Comparison of ENCODE assay signal across 8 cellular contexts in genomic region chr10:124722812-124723783, GRCh38. TPM values are rescaled to one million over a fixed set of nuclear protein-coding genes. Genes with fewer than 3 reads are reported as not detected.
DNase-seq lines count a peak whose midpoint lies in the region; ATAC-seq and TF ChIP-seq lines count a peak whose summit lies in the region.

No MANE protein-coding gene starts in this region.

- peaks cover 24 to 99% (median 78%) of the 10 kb centered on the region in 4 donors for H3K4me1 Mint-ChIP-seq in CD4-positive, CD25-positive, alpha-beta regulatory T cell
- peaks cover 91% of the 10 kb centered on the region for H3K4me1 Mint-ChIP-seq in activated T-cell treated with anti-CD3 and anti-CD28 coated beads, Interleukin-2, amount 50 U/mL, for 24 hours (ENCODE audit: low read depth)

- H3K27me3 Mint-ChIP-seq in CD4-positive, CD25-positive, alpha-beta regulatory T cell, result peaks cover 6% of the 10 kb centered on the region
- H3K27me3 Mint-ChIP-seq in activated T-cell treated with anti-CD3 and anti-CD28 coated beads, Interleukin-2, amount 50 U/mL, for 24 hours, result no peaks in the 10 kb centered on the region

- no peaks in the 10 kb centered on the region for H3K36me3 ChIP-seq in CD4-positive, CD25-positive, alpha-beta regulatory T cell (ENCODE audit: control insufficient read depth, insufficient read depth, low read length)
- H3K36me3 ChIP-seq in left ventricle myocardium inferior, result no peaks in the 10 kb centered on the region

- H3K9me3 ChIP-seq in CD4-positive, CD25-positive, alpha-beta regulatory T cell (ENCODE audit: control insufficient read depth in 2 of 2, low read length in 2 of 2), result no peaks in the 10 kb centered on the region
- H3K9me3 ChIP-seq in left ventricle myocardium inferior (replicated peaks), result no peaks in the 10 kb centered on the region

- no peaks in the 10 kb centered on the region for H3K9me3 Mint-ChIP-seq in CD4-positive, CD25-positive, alpha-beta regulatory T cell
- H3K9me3 Mint-ChIP-seq in activated T-cell treated with anti-CD3 and anti-CD28 coated beads, Interleukin-2, amount 50 U/mL, for 24 hours, result no peaks in the 10 kb centered on the region

- intact Hi-C loops in left ventricle myocardium inferior (cut with micrococcal nuclease), result no loop called here

- TF ChIP-seq CTCF in left ventricle myocardium inferior (IDR thresholded peaks at IDR 0.05; ENCODE audit: borderline replicate concordance), result no peak

- H3K4me1 ChIP-seq in CD4-positive, CD25-positive, alpha-beta regulatory T cell (ENCODE audit: control insufficient read depth, insufficient read depth, low read length, poor library complexity, severe bottlenecking), result peaks cover 100% of the 10 kb centered on the region
- peaks cover 100% of the 10 kb centered on the region for H3K4me1 ChIP-seq in left ventricle myocardium inferior

- peak; percentile 33 to 74 (median 56) for DNase-seq in CD4-positive, CD25-positive, alpha-beta regulatory T cell
- DNase-seq in activated T-cell treated with anti-CD3 and anti-CD28 coated beads, Interleukin-2, amount 50 U/mL, for 24 hours, result peak; percentile 72
- DNase-seq in left ventricle myocardium inferior (peak; percentile 62), HK-2 (ENCODE audit: unreplicated experiment) (no peak), SHP77 (lab: John Stamatoyannopoulos, UW) (no peak)
- DNase-seq in stimulated activated CD4-positive, alpha-beta T cell treated with anti-CD3 and anti-CD28 coated beads, Interleukin-4, amount 100 ng/mL, for 48 hours (ENCODE audit: low read depth in 2 of 2), result peak; percentile 37 to 61

- H3K4me3 ChIP-seq in CD4-positive, CD25-positive, alpha-beta regulatory T cell (ENCODE audit: low read depth, low read length), result peak overlapping the region; percentile 63
- H3K4me3 ChIP-seq in left ventricle myocardium inferior, result peak overlapping the region; percentile 26

- H3K27me3 ChIP-seq in CD4-positive, CD25-positive, alpha-beta regulatory T cell (ENCODE audit: control insufficient read depth, insufficient read depth, low read length), result no peaks in the 10 kb centered on the region
- no peaks in the 10 kb centered on the region for H3K27me3 ChIP-seq in left ventricle myocardium inferior (ENCODE audit: low read depth)

- peak overlapping the region; percentile 97 for H3K27ac ChIP-seq in CD4-positive, CD25-positive, alpha-beta regulatory T cell (ENCODE audit: insufficient read depth, low read length, poor library complexity, severe bottlenecking)
- peak overlapping the region; percentile 91 for H3K27ac ChIP-seq in left ventricle myocardium inferior (replicated peaks)

- peak overlapping the region; percentile 97 to 99 (median 99) for H3K27ac Mint-ChIP-seq in CD4-positive, CD25-positive, alpha-beta regulatory T cell
- H3K27ac Mint-ChIP-seq in activated T-cell treated with anti-CD3 and anti-CD28 coated beads, Interleukin-2, amount 50 U/mL, for 24 hours, result peak overlapping the region; percentile 97

- ATAC-seq in CD4-positive, CD25-positive, alpha-beta regulatory T cell (ENCODE audit: low read depth in 2 of 2), result peak; percentile 7 to 15
- peak; percentile 57 for ATAC-seq in GM19467 (IDR thresholded peaks at IDR 0.05; ENCODE audit: unreplicated experiment)
- ATAC-seq in HG03521 (IDR thresholded peaks at IDR 0.05; ENCODE audit: unreplicated experiment), result peak; percentile 60

- peak overlapping the region; percentile 73 to 88 (median 85) for H3K4me3 Mint-ChIP-seq in CD4-positive, CD25-positive, alpha-beta regulatory T cell
- H3K4me3 Mint-ChIP-seq in activated T-cell treated with anti-CD3 and anti-CD28 coated beads, Interleukin-2, amount 50 U/mL, for 24 hours, result peak overlapping the region; percentile 45

- no peaks in the 10 kb centered on the region for H3K36me3 Mint-ChIP-seq in CD4-positive, CD25-positive, alpha-beta regulatory T cell
- peaks cover 22% of the 10 kb centered on the region for H3K36me3 Mint-ChIP-seq in activated T-cell treated with anti-CD3 and anti-CD28 coated beads, Interleukin-2, amount 50 U/mL, for 24 hours (ENCODE audit: low read depth)

RNA-seq across cellular contexts. Expression of gene FAM53B, which starts 21.1 kb away (rescaled TPM):
- total RNA-seq in CD4-positive, CD25-positive, alpha-beta regulatory T cell, result 116 TPM
- polyA plus RNA-seq in CD4-positive, CD25-positive, alpha-beta regulatory T cell, result 10 to 100 TPM in 3 of 4 donors, 1 to 10 TPM in 1; 5.8 to 22.2 (median 14.4) TPM
- total RNA-seq in left ventricle myocardium inferior, result 53.4 TPM

Comparison
In these comparisons a context has a peak if more than half of its experiments do, and no peak if none do; other contexts are left out.
1. DNase-seq: peak in CD4-positive, CD25-positive, alpha-beta regulatory T cell (3 of 3), activated T-cell treated with anti-CD3 and anti-CD28 coated beads, Interleukin-2, amount 50 U/mL, for 24 hours (single experiment), left ventricle myocardium inferior (single experiment) and stimulated activated CD4-positive, alpha-beta T cell treated with anti-CD3 and anti-CD28 coated beads, Interleukin-4, amount 100 ng/mL, for 48 hours (2 of 2); none in HK-2 (single experiment) and SHP77 (0 of 2).
2. Peak in every context shown above with its lines, with median percentiles within 50 percentile points of each other: ATAC-seq.